25 cellular contexts compared by ENCODE assay signal in genomic region chr18:10408131-10408530, GRCh38. TPM values are rescaled to one million over a fixed set of nuclear protein-coding genes. Genes with fewer than 3 reads are reported as not detected.
"Had no signal": no experiment of that assay in that cellular context is flagged by ENCODE, and none has a peak within 500 bp of the region (broad histone marks: within the 10 kb centered on the region; RNA-seq: fewer than 3 reads in every experiment).

No MANE protein-coding gene starts in this region.

- H3K4me3 ChIP-seq: heart right ventricle, hepatocyte, neural progenitor cell, ovary, prostate gland, skin epidermis, stomach, testis, thyroid gland, transverse colon, upper lobe of left lung had no signal

- H3K9me3 ChIP-seq: heart right ventricle, ovary, prostate gland, stomach, testis, thyroid gland, transverse colon, upper lobe of left lung had no signal

- ATAC-seq: heart right ventricle; left lobe of liver; naive thymus-derived CD8-positive, alpha-beta T cell; right cardiac atrium; sciatic nerve; stimulated activated naive B cell treated with anti-CD40 and anti-IgM and Interleukin-4, amounts not matched to agents 10 μg/mL and 1 μg/mL and 100 μg/mL, for 72 hours; stimulated activated naive CD8-positive, alpha-beta T cell treated with anti-CD3 and anti-CD28 coated beads, Interleukin-15, Interleukin-2, amounts not matched to agents 100 U/mL and 50 U/mL, for 24 hours had no signal

- H2AFZ ChIP-seq: hepatocyte, neural progenitor cell had no signal

- H3K4me1 ChIP-seq: prostate gland, testis, thyroid gland, transverse colon had no signal

- H3K4me2 ChIP-seq: hepatocyte, neural progenitor cell had no signal

- H3K9ac ChIP-seq: neural progenitor cell had no signal

- H3K27ac ChIP-seq: heart right ventricle, hepatocyte, neural progenitor cell, ovary, prostate gland, stomach, testis, thyroid gland, transverse colon, upper lobe of left lung had no signal

- H3K27me3 ChIP-seq: heart right ventricle, hepatocyte, ovary, stomach, testis, thyroid gland, transverse colon, upper lobe of left lung had no signal

- H3K36me3 ChIP-seq: heart right ventricle, neural progenitor cell, ovary, prostate gland, stomach, thyroid gland, transverse colon, upper lobe of left lung had no signal

- H3K79me2 ChIP-seq: hepatocyte had no signal

- DNase-seq: heart right ventricle; islet precursor cell; naive thymus-derived CD8-positive, alpha-beta T cell; ovary; posterior cingulate gyrus; retina; right cardiac atrium; stimulated activated CD4-positive, alpha-beta T cell treated with anti-CD3 and anti-CD28 coated beads, Interleukin-12 subunit alpha, Interleukin-12 subunit beta, amount 100 ng/mL, for 4 hours; stimulated activated CD4-positive, alpha-beta T cell treated with anti-CD3 and anti-CD28 coated beads, Interleukin-15, amount 100 ng/mL, for 24 hours; stimulated activated CD4-positive, alpha-beta T cell treated with anti-CD3 and anti-CD28 coated beads, Interleukin-2, amount 100 ng/mL, for 24 hours; stimulated activated CD4-positive, alpha-beta T cell treated with anti-CD3 and anti-CD28 coated beads, Interleukin-4, amount 100 ng/mL, for 1 hour; stimulated activated naive B cell treated with anti-CD40 and anti-IgM and Interleukin-4, amounts not matched to agents 10 μg/mL and 1 μg/mL and 100 μg/mL, for 72 hours; stimulated activated naive CD8-positive, alpha-beta T cell treated with anti-CD3 and anti-CD28 coated beads, Interleukin-15, Interleukin-2, amounts not matched to agents 100 U/mL and 50 U/mL, for 24 hours; stomach; testis; thyroid gland; transverse colon; upper lobe of left lung had no signal

RNA-seq across cellular contexts. Expression of gene APCDD1, which starts 46.3 kb away (rescaled TPM):
- total RNA-seq: lung microvascular endothelial cell; naive thymus-derived CD8-positive, alpha-beta T cell had no signal
- polyA plus RNA-seq: naive thymus-derived CD8-positive, alpha-beta T cell had no signal
